Comparison of ENCODE assay signal across 1 cellular context in the genomic region with DNA sequence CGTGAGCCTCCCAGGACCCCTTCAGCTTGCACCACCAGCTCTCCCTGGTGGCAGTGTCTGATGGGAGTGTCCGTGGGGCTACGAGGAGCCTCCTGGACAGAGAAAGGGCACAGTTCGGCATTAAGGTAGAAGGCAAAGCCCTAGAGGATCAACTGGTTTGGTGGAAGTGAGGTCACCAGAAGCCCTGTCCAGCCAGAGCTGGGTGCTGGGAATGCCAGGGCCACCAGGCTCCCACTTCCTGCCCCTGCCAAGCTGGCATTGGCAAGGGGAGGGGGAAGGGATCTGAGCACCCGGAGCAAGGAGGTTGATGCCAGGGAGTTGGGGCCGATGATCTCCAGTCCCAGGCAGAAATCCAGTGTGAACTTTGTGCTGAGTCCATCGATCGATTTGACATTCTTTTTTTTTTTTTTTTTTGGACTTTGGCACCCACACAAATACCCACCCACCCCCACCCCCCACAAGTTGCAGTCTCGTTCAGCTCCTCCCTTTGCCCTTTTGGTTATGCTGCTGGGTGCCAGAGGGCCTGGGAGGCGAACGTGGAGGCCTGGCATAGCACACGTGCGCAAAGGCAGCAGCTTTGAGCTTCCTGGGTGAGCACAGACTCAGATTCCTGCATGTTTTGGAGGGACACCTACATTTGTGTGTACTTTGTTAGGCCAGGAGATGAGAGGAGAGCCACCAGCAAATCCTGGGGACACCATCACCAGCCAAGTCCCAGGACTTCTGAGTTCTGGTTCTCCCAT.
A peak's percentile ranks its signal among the peaks of the same experiment; 100 is the strongest.
TF ChIP-seq lines count a peak whose summit lies in the region.

No MANE protein-coding gene starts in this region.

TF ChIP-seq in HepG2, 621 proteins besides CTCF, POLR2A, EP300 and RAD21 (continued from another document and continues in another):
- TF ChIP-seq, protein P1, sequence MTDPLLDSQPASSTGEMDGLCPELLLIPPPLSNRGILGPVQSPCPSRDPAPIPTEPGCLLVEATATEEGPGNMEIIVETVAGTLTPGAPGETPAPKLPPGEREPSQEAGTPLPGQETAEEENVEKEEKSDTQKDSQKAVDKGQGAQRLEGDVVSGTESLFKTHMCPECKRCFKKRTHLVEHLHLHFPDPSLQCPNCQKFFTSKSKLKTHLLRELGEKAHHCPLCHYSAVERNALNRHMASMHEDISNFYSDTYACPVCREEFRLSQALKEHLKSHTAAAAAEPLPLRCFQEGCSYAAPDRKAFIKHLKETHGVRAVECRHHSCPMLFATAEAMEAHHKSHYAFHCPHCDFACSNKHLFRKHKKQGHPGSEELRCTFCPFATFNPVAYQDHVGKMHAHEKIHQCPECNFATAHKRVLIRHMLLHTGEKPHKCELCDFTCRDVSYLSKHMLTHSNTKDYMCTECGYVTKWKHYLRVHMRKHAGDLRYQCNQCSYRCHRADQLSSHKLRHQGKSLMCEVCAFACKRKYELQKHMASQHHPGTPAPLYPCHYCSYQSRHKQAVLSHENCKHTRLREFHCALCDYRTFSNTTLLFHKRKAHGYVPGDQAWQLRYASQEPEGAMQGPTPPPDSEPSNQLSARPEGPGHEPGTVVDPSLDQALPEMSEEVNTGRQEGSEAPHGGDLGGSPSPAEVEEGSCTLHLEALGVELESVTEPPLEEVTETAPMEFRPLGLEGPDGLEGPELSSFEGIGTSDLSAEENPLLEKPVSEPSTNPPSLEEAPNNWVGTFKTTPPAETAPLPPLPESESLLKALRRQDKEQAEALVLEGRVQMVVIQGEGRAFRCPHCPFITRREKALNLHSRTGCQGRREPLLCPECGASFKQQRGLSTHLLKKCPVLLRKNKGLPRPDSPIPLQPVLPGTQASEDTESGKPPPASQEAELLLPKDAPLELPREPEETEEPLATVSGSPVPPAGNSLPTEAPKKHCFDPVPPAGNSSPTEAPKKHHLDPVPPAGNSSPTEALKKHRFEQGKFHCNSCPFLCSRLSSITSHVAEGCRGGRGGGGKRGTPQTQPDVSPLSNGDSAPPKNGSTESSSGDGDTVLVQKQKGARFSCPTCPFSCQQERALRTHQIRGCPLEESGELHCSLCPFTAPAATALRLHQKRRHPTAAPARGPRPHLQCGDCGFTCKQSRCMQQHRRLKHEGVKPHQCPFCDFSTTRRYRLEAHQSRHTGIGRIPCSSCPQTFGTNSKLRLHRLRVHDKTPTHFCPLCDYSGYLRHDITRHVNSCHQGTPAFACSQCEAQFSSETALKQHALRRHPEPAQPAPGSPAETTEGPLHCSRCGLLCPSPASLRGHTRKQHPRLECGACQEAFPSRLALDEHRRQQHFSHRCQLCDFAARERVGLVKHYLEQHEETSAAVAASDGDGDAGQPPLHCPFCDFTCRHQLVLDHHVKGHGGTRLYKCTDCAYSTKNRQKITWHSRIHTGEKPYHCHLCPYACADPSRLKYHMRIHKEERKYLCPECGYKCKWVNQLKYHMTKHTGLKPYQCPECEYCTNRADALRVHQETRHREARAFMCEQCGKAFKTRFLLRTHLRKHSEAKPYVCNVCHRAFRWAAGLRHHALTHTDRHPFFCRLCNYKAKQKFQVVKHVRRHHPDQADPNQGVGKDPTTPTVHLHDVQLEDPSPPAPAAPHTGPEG (CRISPR knock-in tag; IDR thresholded peaks at IDR 0.05) = no peak; the same call in 1 of the 2 replicates
- peak; percentile 78 for TF ChIP-seq NFIC (IDR thresholded peaks at IDR 0.05; ENCODE audit: low read length)
- TF ChIP-seq CENPT (CRISPR knock-in tag; IDR thresholded peaks at IDR 0.05; ENCODE audit: low read depth) = no peak
- peak; percentile 80; the same call in 1 of the 2 replicates for TF ChIP-seq KAT7 (CRISPR knock-in tag; IDR thresholded peaks at IDR 0.05; ENCODE audit: borderline replicate concordance)
- TF ChIP-seq THAP11 (CRISPR knock-in tag; IDR thresholded peaks at IDR 0.05) = peak; percentile 63; the same call in 1 of the 2 replicates
- 0 out of 2 replicates have a peak, but pooled peaks have one; percentile 38 for TF ChIP-seq ETV6 (CRISPR knock-in tag; conservative IDR thresholded peaks at IDR 0.05)
- TF ChIP-seq, protein P2, sequence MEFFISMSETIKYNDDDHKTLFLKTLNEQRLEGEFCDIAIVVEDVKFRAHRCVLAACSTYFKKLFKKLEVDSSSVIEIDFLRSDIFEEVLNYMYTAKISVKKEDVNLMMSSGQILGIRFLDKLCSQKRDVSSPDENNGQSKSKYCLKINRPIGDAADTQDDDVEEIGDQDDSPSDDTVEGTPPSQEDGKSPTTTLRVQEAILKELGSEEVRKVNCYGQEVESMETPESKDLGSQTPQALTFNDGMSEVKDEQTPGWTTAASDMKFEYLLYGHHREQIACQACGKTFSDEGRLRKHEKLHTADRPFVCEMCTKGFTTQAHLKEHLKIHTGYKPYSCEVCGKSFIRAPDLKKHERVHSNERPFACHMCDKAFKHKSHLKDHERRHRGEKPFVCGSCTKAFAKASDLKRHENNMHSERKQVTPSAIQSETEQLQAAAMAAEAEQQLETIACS (CRISPR knock-in tag; IDR thresholded peaks at IDR 0.05) = no peak
- TF ChIP-seq ZSCAN21 (CRISPR knock-in tag; IDR thresholded peaks at IDR 0.05; ENCODE audit: borderline replicate concordance) = peak; percentile 27; the same call in 1 of the 2 replicates
- no peak for TF ChIP-seq HOXA9 (CRISPR knock-in tag; IDR thresholded peaks at IDR 0.05; ENCODE audit: borderline replicate concordance)
- TF ChIP-seq, protein P3, sequence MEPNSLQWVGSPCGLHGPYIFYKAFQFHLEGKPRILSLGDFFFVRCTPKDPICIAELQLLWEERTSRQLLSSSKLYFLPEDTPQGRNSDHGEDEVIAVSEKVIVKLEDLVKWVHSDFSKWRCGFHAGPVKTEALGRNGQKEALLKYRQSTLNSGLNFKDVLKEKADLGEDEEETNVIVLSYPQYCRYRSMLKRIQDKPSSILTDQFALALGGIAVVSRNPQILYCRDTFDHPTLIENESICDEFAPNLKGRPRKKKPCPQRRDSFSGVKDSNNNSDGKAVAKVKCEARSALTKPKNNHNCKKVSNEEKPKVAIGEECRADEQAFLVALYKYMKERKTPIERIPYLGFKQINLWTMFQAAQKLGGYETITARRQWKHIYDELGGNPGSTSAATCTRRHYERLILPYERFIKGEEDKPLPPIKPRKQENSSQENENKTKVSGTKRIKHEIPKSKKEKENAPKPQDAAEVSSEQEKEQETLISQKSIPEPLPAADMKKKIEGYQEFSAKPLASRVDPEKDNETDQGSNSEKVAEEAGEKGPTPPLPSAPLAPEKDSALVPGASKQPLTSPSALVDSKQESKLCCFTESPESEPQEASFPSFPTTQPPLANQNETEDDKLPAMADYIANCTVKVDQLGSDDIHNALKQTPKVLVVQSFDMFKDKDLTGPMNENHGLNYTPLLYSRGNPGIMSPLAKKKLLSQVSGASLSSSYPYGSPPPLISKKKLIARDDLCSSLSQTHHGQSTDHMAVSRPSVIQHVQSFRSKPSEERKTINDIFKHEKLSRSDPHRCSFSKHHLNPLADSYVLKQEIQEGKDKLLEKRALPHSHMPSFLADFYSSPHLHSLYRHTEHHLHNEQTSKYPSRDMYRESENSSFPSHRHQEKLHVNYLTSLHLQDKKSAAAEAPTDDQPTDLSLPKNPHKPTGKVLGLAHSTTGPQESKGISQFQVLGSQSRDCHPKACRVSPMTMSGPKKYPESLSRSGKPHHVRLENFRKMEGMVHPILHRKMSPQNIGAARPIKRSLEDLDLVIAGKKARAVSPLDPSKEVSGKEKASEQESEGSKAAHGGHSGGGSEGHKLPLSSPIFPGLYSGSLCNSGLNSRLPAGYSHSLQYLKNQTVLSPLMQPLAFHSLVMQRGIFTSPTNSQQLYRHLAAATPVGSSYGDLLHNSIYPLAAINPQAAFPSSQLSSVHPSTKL (CRISPR knock-in tag; IDR thresholded peaks at IDR 0.05) = peak; percentile 90
- TF ChIP-seq CCDC6 (CRISPR knock-in tag; IDR thresholded peaks at IDR 0.05) = peak; percentile 20; the same call in 1 of the 2 replicates
- TF ChIP-seq SALL1 (CRISPR knock-in tag; IDR thresholded peaks at IDR 0.05) = peak; percentile 95
- TF ChIP-seq ZSCAN31 (CRISPR knock-in tag; IDR thresholded peaks at IDR 0.05; ENCODE audit: low read depth) = peak; percentile 81
- no peak for TF ChIP-seq HOXA7 (CRISPR knock-in tag; IDR thresholded peaks at IDR 0.05)
- no peak for TF ChIP-seq EEA1 (CRISPR knock-in tag; IDR thresholded peaks at IDR 0.05; ENCODE audit: borderline replicate concordance)
- TF ChIP-seq ZFX (CRISPR knock-in tag; IDR thresholded peaks at IDR 0.05; ENCODE audit: low read depth) = peak; percentile 88
- no peak for TF ChIP-seq ZNF577 (CRISPR knock-in tag; IDR thresholded peaks at IDR 0.05; ENCODE audit: borderline replicate concordance, low read depth)
- no peak for TF ChIP-seq KMT2A (CRISPR knock-in tag; IDR thresholded peaks at IDR 0.05)
- peak; percentile 60 for TF ChIP-seq YY1 (IDR thresholded peaks at IDR 0.05; ENCODE audit: insufficient read depth, insufficient replicate concordance, low read depth, low read length)
- no peak for TF ChIP-seq ZNF382 (CRISPR knock-in tag; IDR thresholded peaks at IDR 0.05; ENCODE audit: borderline replicate concordance)
- TF ChIP-seq, protein P4, sequence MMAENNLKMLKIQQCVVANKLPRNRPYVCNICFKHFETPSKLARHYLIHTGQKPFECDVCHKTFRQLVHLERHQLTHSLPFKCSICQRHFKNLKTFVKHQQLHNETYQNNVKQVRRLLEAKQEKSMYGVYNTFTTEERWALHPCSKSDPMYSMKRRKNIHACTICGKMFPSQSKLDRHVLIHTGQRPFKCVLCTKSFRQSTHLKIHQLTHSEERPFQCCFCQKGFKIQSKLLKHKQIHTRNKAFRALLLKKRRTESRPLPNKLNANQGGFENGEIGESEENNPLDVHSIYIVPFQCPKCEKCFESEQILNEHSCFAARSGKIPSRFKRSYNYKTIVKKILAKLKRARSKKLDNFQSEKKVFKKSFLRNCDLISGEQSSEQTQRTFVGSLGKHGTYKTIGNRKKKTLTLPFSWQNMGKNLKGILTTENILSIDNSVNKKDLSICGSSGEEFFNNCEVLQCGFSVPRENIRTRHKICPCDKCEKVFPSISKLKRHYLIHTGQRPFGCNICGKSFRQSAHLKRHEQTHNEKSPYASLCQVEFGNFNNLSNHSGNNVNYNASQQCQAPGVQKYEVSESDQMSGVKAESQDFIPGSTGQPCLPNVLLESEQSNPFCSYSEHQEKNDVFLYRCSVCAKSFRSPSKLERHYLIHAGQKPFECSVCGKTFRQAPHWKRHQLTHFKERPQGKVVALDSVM (CRISPR knock-in tag; IDR thresholded peaks at IDR 0.05) = 0 out of 2 replicates have a peak, but pooled peaks have one; percentile 22
- peak; percentile 91; the same call in 1 of the 2 replicates for TF ChIP-seq MED13 (CRISPR knock-in tag; IDR thresholded peaks at IDR 0.05)
- 0 out of 2 replicates have a peak, but pooled peaks have one; percentile 73 for TF ChIP-seq ISL2 (CRISPR knock-in tag; IDR thresholded peaks at IDR 0.05)
- TF ChIP-seq, protein P5, sequence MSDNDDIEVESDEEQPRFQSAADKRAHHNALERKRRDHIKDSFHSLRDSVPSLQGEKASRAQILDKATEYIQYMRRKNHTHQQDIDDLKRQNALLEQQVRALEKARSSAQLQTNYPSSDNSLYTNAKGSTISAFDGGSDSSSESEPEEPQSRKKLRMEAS (IDR thresholded peaks at IDR 0.05) = peak; percentile 98
- TF ChIP-seq ZNF652 (CRISPR knock-in tag; IDR thresholded peaks at IDR 0.05; ENCODE audit: borderline replicate concordance, low read depth) = peak; percentile 79; the same call in 1 of the 2 replicates
- TF ChIP-seq ZNF335 (CRISPR knock-in tag; IDR thresholded peaks at IDR 0.05) = 0 out of 2 replicates have a peak, but pooled peaks have one; percentile 39
- TF ChIP-seq, protein P6, sequence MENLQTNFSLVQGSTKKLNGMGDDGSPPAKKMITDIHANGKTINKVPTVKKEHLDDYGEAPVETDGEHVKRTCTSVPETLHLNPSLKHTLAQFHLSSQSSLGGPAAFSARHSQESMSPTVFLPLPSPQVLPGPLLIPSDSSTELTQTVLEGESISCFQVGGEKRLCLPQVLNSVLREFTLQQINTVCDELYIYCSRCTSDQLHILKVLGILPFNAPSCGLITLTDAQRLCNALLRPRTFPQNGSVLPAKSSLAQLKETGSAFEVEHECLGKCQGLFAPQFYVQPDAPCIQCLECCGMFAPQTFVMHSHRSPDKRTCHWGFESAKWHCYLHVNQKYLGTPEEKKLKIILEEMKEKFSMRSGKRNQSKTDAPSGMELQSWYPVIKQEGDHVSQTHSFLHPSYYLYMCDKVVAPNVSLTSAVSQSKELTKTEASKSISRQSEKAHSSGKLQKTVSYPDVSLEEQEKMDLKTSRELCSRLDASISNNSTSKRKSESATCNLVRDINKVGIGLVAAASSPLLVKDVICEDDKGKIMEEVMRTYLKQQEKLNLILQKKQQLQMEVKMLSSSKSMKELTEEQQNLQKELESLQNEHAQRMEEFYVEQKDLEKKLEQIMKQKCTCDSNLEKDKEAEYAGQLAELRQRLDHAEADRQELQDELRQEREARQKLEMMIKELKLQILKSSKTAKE (CRISPR knock-in tag; IDR thresholded peaks at IDR 0.05; ENCODE audit: borderline replicate concordance) = peak; percentile 69; the same call in 1 of the 2 replicates
- TF ChIP-seq NPAS2 (CRISPR knock-in tag; IDR thresholded peaks at IDR 0.05; ENCODE audit: borderline replicate concordance) = 0 out of 2 replicates have a peak, but pooled peaks have one; percentile 63
- TF ChIP-seq, protein P7, sequence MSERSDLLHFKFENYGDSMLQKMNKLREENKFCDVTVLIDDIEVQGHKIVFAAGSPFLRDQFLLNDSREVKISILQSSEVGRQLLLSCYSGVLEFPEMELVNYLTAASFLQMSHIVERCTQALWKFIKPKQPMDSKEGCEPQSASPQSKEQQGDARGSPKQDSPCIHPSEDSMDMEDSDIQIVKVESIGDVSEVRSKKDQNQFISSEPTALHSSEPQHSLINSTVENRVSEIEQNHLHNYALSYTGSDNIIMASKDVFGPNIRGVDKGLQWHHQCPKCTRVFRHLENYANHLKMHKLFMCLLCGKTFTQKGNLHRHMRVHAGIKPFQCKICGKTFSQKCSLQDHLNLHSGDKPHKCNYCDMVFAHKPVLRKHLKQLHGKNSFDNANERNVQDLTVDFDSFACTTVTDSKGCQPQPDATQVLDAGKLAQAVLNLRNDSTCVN (CRISPR knock-in tag; IDR thresholded peaks at IDR 0.05; ENCODE audit: borderline replicate concordance) = no peak; the same call in 1 of the 2 replicates
- TF ChIP-seq POGZ (CRISPR knock-in tag; IDR thresholded peaks at IDR 0.05) = peak; percentile 31; the same call in 1 of the 2 replicates
- TF ChIP-seq, protein P8, sequence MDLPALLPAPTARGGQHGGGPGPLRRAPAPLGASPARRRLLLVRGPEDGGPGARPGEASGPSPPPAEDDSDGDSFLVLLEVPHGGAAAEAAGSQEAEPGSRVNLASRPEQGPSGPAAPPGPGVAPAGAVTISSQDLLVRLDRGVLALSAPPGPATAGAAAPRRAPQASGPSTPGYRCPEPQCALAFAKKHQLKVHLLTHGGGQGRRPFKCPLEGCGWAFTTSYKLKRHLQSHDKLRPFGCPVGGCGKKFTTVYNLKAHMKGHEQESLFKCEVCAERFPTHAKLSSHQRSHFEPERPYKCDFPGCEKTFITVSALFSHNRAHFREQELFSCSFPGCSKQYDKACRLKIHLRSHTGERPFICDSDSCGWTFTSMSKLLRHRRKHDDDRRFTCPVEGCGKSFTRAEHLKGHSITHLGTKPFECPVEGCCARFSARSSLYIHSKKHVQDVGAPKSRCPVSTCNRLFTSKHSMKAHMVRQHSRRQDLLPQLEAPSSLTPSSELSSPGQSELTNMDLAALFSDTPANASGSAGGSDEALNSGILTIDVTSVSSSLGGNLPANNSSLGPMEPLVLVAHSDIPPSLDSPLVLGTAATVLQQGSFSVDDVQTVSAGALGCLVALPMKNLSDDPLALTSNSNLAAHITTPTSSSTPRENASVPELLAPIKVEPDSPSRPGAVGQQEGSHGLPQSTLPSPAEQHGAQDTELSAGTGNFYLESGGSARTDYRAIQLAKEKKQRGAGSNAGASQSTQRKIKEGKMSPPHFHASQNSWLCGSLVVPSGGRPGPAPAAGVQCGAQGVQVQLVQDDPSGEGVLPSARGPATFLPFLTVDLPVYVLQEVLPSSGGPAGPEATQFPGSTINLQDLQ (CRISPR knock-in tag; IDR thresholded peaks at IDR 0.05) = peak; percentile 93
